In the genomic region with DNA sequence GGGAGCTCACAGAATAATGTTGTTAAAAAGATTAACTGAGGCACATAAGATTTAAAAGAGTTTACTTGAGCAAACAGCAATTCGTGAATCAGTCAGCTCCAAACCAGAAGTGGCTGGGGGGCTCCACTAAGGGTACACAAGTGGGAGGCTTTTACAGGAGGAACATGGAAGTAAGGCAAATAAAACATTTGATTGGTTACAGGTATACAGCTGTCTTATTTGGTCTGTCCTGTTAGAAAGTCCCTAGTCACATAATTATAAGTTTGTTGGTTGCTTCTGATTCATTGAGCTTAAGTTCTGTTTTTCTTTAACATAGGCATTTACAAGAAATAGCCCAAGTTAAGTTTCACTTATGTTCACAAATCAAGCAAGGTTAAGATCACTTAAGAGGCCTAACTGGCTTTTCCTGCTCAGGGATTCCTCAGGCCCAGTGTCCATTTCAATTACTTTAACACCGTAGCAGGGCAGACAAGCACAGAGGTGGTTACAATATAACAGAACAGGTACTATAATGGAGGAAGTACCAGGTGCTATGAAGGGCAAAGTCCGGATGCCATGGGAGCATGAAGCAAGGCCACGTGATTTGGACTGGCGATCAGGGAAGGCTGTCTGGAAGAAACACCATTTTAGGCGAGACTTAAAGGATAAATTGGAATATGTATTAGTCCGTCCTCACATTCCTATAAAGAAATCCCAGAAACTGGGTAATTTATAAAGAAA, we compare ENCODE assay signal across 19 cellular contexts. TPM values are rescaled to one million over a fixed set of nuclear protein-coding genes. Genes with fewer than 3 reads are reported as not detected.
DNase-seq lines count a peak whose midpoint lies in the region; ATAC-seq, FAIRE-seq and TF ChIP-seq lines count a peak whose summit lies in the region.
"Had no signal": no experiment of that assay in that cellular context is flagged by ENCODE, and none has a peak within 500 bp of the region (broad histone marks: within the 10 kb centered on the region; RNA-seq: fewer than 3 reads in every experiment).

No MANE protein-coding gene starts in this region.

- H3K4me1 ChIP-seq in GM12878 (ENCODE audit: control insufficient read depth, insufficient read depth, low read length): peaks cover 26% of the 10 kb centered on the region

- H3K27ac ChIP-seq in GM12878 (ENCODE audit: control insufficient read depth, insufficient read depth): peak overlapping the region; percentile 35
- H3K27ac ChIP-seq: esophagus muscularis mucosa, SK-N-MC had no signal

- H3K4me3 Mint-ChIP-seq in natural killer cell treated with Interleukin-12 subunit alpha and Interleukin-12 subunit beta and Interleukin-15 and Interleukin-18, amount 100 ng/mL, for 72 hours: no peak overlapping the region
- H3K4me3 Mint-ChIP-seq in natural killer cell: no peak overlapping the region
- H3K4me3 Mint-ChIP-seq in nephron: no peak overlapping the region
- H3K4me3 Mint-ChIP-seq: nephron progenitor cell had no signal

- no peaks in the 10 kb centered on the region; the same call in 2 of the 3 replicates for H3K9me3 ChIP-seq in GM12878 (replicated peaks; ENCODE audit: control insufficient read depth, insufficient read depth, low read length)
- H3K9me3 ChIP-seq: esophagus muscularis mucosa had no signal

- TF ChIP-seq POLR2A in GM12878 (IDR thresholded peaks at IDR 0.05; ENCODE audit: low read depth, low read length) (no peak), lower leg skin (IDR thresholded peaks at IDR 0.05) (no peak)

- H3K9me3 Mint-ChIP-seq in natural killer cell treated with Interleukin-12 subunit alpha and Interleukin-12 subunit beta and Interleukin-15 and Interleukin-18, amount 100 ng/mL, for 72 hours: no peaks in the 10 kb centered on the region
- H3K9me3 Mint-ChIP-seq in natural killer cell: no peaks in the 10 kb centered on the region
- no peaks in the 10 kb centered on the region for H3K9me3 Mint-ChIP-seq in nephron
- H3K9me3 Mint-ChIP-seq: nephron progenitor cell had no signal

- H3K27ac Mint-ChIP-seq in natural killer cell treated with Interleukin-12 subunit alpha and Interleukin-12 subunit beta and Interleukin-15 and Interleukin-18, amount 100 ng/mL, for 72 hours: peak overlapping the region; percentile 23 to 54
- H3K27ac Mint-ChIP-seq in natural killer cell (no peak overlapping the region), nephron (peak overlapping the region; percentile 90 to 96 (median 91))

- no peak for TF ChIP-seq RAD21 in GM12878 (IDR thresholded peaks at IDR 0.05; ENCODE audit: insufficient read depth, low read depth, low read length)

- H3K27me3 Mint-ChIP-seq in natural killer cell treated with Interleukin-12 subunit alpha and Interleukin-12 subunit beta and Interleukin-15 and Interleukin-18, amount 100 ng/mL, for 72 hours: peaks cover 23 to 26% of the 10 kb centered on the region in 2 donors
- H3K27me3 Mint-ChIP-seq in natural killer cell (ENCODE audit: low read depth in 2 of 2) (peaks cover 10 to 22% of the 10 kb centered on the region in 2 donors), nephron (ENCODE audit: low read depth) (no peaks in the 10 kb centered on the region)

- intact Hi-C loops in natural killer cell (cut with micrococcal nuclease): no loop called here
- intact Hi-C loops in GM12878 (cut with micrococcal nuclease; ENCODE audit: unreplicated experiment): no loop called here
- intact Hi-C loops in lower leg skin (cut with DNase I; ENCODE audit: low total_unique reads): loop anchor here (10.0 kb wide), 1 partner anchor 103 kb away; no protein-coding TSS in a partner anchor

- ATAC-seq in natural killer cell treated with Interleukin-12 subunit alpha and Interleukin-12 subunit beta and Interleukin-15 and Interleukin-18, amount 100 ng/mL, for 72 hours: no peak
- ATAC-seq in natural killer cell: no peak
- peak; percentile 27; the same call in 1 of the 3 replicates for ATAC-seq in GM12878
- ATAC-seq: PC-3 had no signal

- RAD21 ChIA-PET in GM12878 (lab: Charles Lee; ENCODE audit: unreplicated experiment): no interaction called here

- TF ChIP-seq EP300 in GM12878 (IDR thresholded peaks at IDR 0.05; ENCODE audit: borderline replicate concordance in 1 of 2, control insufficient read depth in 1 of 2, low read depth in 2 of 2, low read length in 2 of 2): no peak

- H4K20me1 ChIP-seq in GM12878 (ENCODE audit: control insufficient read depth, insufficient read depth): no peaks in the 10 kb centered on the region

- DNase-seq in natural killer cell treated with Interleukin-12 subunit alpha and Interleukin-12 subunit beta and Interleukin-15 and Interleukin-18, amount 100 ng/mL, for 72 hours (ENCODE audit: low spot score): no peak
- no peak for DNase-seq in natural killer cell
- no peak for DNase-seq in GM12878 (ENCODE audit: low read depth, low spot score)
- no peak for DNase-seq in NCI-H2171 (lab: John Stamatoyannopoulos, UW)
- no peak for DNase-seq in lower leg skin (ENCODE audit: low spot score in 2 of 2)
- no peak for DNase-seq in DMS153 (lab: John Stamatoyannopoulos, UW)
- DNase-seq: NCI-H1694; nephron progenitor cell; PC-3; stimulated activated CD4-positive, alpha-beta T cell treated with anti-CD3 and anti-CD28 coated beads, Interleukin-4, amount 100 ng/mL, for 1 hour had no signal

- no peaks in the 10 kb centered on the region for H3K79me2 ChIP-seq in GM12878 (ENCODE audit: control insufficient read depth, insufficient read depth, low read length)

- H3K4me3 ChIP-seq in GM12878 (no peak overlapping the region), lower leg skin (ENCODE audit: low read depth, poor library complexity, severe bottlenecking) (no peak overlapping the region)
- H3K4me3 ChIP-seq: esophagus muscularis mucosa, SK-N-MC had no signal

- no peak for FAIRE-seq in GM12878 (lab: Jason Lieb, UNC)
- FAIRE-seq: keratinocyte had no signal

- H3K27me3 ChIP-seq in GM12878 (replicated peaks in 1 of 2; ENCODE audit: control insufficient read depth in 2 of 2, insufficient read depth in 2 of 2, low read length in 1 of 2): no peaks in the 10 kb centered on the region; a peak in 1 of 4 replicates

- CTCF ChIA-PET in GM12878 (lab: Yijun Ruan, JAX): interaction anchor here (1.6 to 1.7 kb wide), 2 partner anchors 23 to 326 kb away, joined by 3 read pairs; no protein-coding TSS in a partner anchor

- H3K4me1 Mint-ChIP-seq in natural killer cell treated with Interleukin-12 subunit alpha and Interleukin-12 subunit beta and Interleukin-15 and Interleukin-18, amount 100 ng/mL, for 72 hours (ENCODE audit: low read depth in 2 of 2): no peaks in the 10 kb centered on the region
- no peaks in the 10 kb centered on the region for H3K4me1 Mint-ChIP-seq in natural killer cell
- peaks cover 45% of the 10 kb centered on the region for H3K4me1 Mint-ChIP-seq in nephron
- H3K4me1 Mint-ChIP-seq: nephron progenitor cell had no signal

- SMC1A ChIA-PET in GM12878 (lab: Charles Lee; ENCODE audit: uncharacterized antibody, unreplicated experiment): interaction anchor here (1.2 kb wide), 1 partner anchor 115 kb away, joined by 4 read pairs; no protein-coding TSS in a partner anchor

- no TSS peak for BruUV-seq in GM12878 (replicated peaks; lab: Mats Ljungman, UMichigan)

- no peak overlapping the region for H3K9ac ChIP-seq in GM12878 (ENCODE audit: control insufficient read depth, insufficient read depth, low read length)

- in situ Hi-C loops in GM12878 (cut with MboI): no loop called here

- H2AFZ ChIP-seq in GM12878 (ENCODE audit: control insufficient read depth, low read depth, low read length): no peak overlapping the region

- POLR2A ChIA-PET in GM12878 (lab: Charles Lee): interaction anchor here (1.4 kb wide), 1 partner anchor 127 kb away, joined by 3 read pairs; the partner anchor contains the start of gene PABPN1

- 25% methylated on average over 7 of the region's 7 CpGs for WGBS in GM12878 (ENCODE audit: insufficient coverage, insufficient replicate concordance, low lambda C conversion rate, missing lambda C conversion rate)
- 82 to 83% methylated on average over 7 of the region's 7 CpGs for WGBS in lower leg skin, 2 donors

- H3K36me3 ChIP-seq in GM12878 (ENCODE audit: control insufficient read depth in 2 of 2, insufficient read depth in 2 of 2, low read length in 1 of 2): no peaks in the 10 kb centered on the region
- H3K36me3 ChIP-seq: esophagus muscularis mucosa had no signal

- TF ChIP-seq CTCF in natural killer cell (IDR thresholded peaks at IDR 0.05): no peak
- TF ChIP-seq CTCF in GM12878 (IDR thresholded peaks at IDR 0.05 in 2 of 3, conservative IDR thresholded peaks at IDR 0.05 in 1 of 3; ENCODE audit: control insufficient read depth in 2 of 3, extremely low read depth in 1 of 3, insufficient read depth in 1 of 3, low read depth in 3 of 3, low read length in 3 of 3): no peak
- TF ChIP-seq CTCF in nephron (IDR thresholded peaks at IDR 0.05; ENCODE audit: unreplicated experiment in 3 of 3): no peak
- no peak for TF ChIP-seq CTCF in lower leg skin (IDR thresholded peaks at IDR 0.05)

- no peak overlapping the region for H3K4me2 ChIP-seq in GM12878 (ENCODE audit: control insufficient read depth, insufficient read depth)

- H3K36me3 Mint-ChIP-seq in natural killer cell treated with Interleukin-12 subunit alpha and Interleukin-12 subunit beta and Interleukin-15 and Interleukin-18, amount 100 ng/mL, for 72 hours: no peaks in the 10 kb centered on the region
- H3K36me3 Mint-ChIP-seq in natural killer cell (no peaks in the 10 kb centered on the region), nephron (ENCODE audit: low read depth) (no peaks in the 10 kb centered on the region)

RNA-seq across cellular contexts. Expression of gene MYH7, which starts 12.3 kb away (rescaled TPM):
- not detected for total RNA-seq in natural killer cell treated with Interleukin-12 subunit alpha and Interleukin-12 subunit beta and Interleukin-15 and Interleukin-18, amount 100 ng/mL, for 72 hours
- total RNA-seq in natural killer cell: not detected
- total RNA-seq in GM12878 (2013; cell fraction: nucleolus; rRNA removed): not detected in 2 replicates
- 0.05 TPM in 1 of 2 replicates, not detected in the other for total RNA-seq in GM12878 (2014; rRNA removed)
- 0.04 and 0.05 TPM in 2 replicates for total RNA-seq in GM12878 (2014; rRNA removed; fragmentation: Illumina TruSeq; extraction: Trizol)
- 0.10 and 0.11 TPM in 2 replicates for total RNA-seq in GM12878 (2021)
- polyA plus RNA-seq in GM12878 (2011; ENCODE audit: low read depth): 0.13 TPM
- 0.01 TPM in 1 of 2 replicates, not detected in the other for polyA plus RNA-seq in GM12878 (2011; rRNA removed)
- polyA plus RNA-seq in GM12878 (2011; cell fraction: cytosol; rRNA removed): 0.01 and 0.02 TPM in 2 replicates
- 0.01 TPM in 1 of 2 replicates, not detected in the other for polyA plus RNA-seq in GM12878 (2011; cell fraction: nucleus; rRNA removed)
- 0.04 and 0.11 TPM in 2 replicates for polyA plus RNA-seq in GM12878 (2012)
- polyA plus RNA-seq in GM12878 (2014; fragmentation: Illumina TruSeq; extraction: Trizol): 0.04 TPM in 1 of 2 replicates, not detected in the other
- polyA plus RNA-seq in GM12878 (2014; fragmentation: Nextera tagmentation; extraction: Ambion mirVana): not detected
- polyA plus RNA-seq in GM12878 (2014; rRNA removed): 0.09 TPM in 2 replicates
- polyA plus RNA-seq in GM12878 (2016; fragmentation: Nextera tagmentation; extraction: Ambion mirVana): under 1 TPM; 0.05 TPM
- polyA minus RNA-seq in GM12878 (2011; rRNA and poly(A)+ RNA removed): 0.07 TPM in 1 of 2 replicates, not detected in the other
- polyA minus RNA-seq in GM12878 (2011; cell fraction: cytosol; rRNA and poly(A)+ RNA removed): not detected in 2 replicates
- polyA minus RNA-seq in GM12878 (2011; cell fraction: nucleus; rRNA and poly(A)+ RNA removed): under 0.01 TPM in 1 of 2 replicates, not detected in the other
- under 1 TPM in 3 of 4 donors, not detected in 1; 0.06 to 0.13 (median 0.08) TPM for total RNA-seq in lower leg skin
- total RNA-seq: dermis microvascular lymphatic vessel endothelial cell, HT1080, M059J, PC-3 had no signal
- polyA plus RNA-seq: BJ, keratinocyte, urinary bladder had no signal

RNA-seq across cellular contexts. Expression of gene NGDN, which starts 21.7 kb away (rescaled TPM):
- 10 to 100 TPM; 65.6 to 65.7 TPM for total RNA-seq in natural killer cell treated with Interleukin-12 subunit alpha and Interleukin-12 subunit beta and Interleukin-15 and Interleukin-18, amount 100 ng/mL, for 72 hours
- total RNA-seq in natural killer cell (100 to 1,000 TPM; 110 to 136 (median 126) TPM), GM12878 (2014; rRNA removed) (48.7 and 49.6 TPM in 2 replicates), GM12878 (2014; rRNA removed; fragmentation: Illumina TruSeq; extraction: Trizol) (62.6 and 64.3 TPM in 2 replicates), GM12878 (2021) (38.2 and 40.4 TPM in 2 replicates), lower leg skin (10 to 100 TPM; 34.0 to 41.7 (median 37.3) TPM)
- total RNA-seq in GM12878 (2013; cell fraction: nucleolus; rRNA removed): 69.7 and 75.0 TPM in 2 replicates
- 47.4 TPM for polyA plus RNA-seq in GM12878 (2011; ENCODE audit: low read depth)
- polyA plus RNA-seq in GM12878 (2011; rRNA removed) (78.5 and 86.6 TPM in 2 replicates), GM12878 (2014; fragmentation: Illumina TruSeq; extraction: Trizol) (62.3 and 71.9 TPM in 2 replicates), GM12878 (2014; fragmentation: Nextera tagmentation; extraction: Ambion mirVana) (100 to 1,000 TPM; 146 to 163 TPM), GM12878 (2014; rRNA removed) (54.9 and 56.6 TPM in 2 replicates), GM12878 (2016; fragmentation: Nextera tagmentation; extraction: Ambion mirVana) (10 to 100 TPM; 80.9 to 90.0 TPM)
- polyA plus RNA-seq in GM12878 (2011; cell fraction: cytosol; rRNA removed): 38.0 and 41.1 TPM in 2 replicates
- 67.9 and 77.9 TPM in 2 replicates for polyA plus RNA-seq in GM12878 (2011; cell fraction: nucleus; rRNA removed)
- polyA plus RNA-seq in GM12878 (2012): 38.3 and 54.6 TPM in 2 replicates
- 32.9 and 46.6 TPM in 2 replicates for polyA minus RNA-seq in GM12878 (2011; rRNA and poly(A)+ RNA removed)
- polyA minus RNA-seq in GM12878 (2011; cell fraction: cytosol; rRNA and poly(A)+ RNA removed): 11.8 and 16.5 TPM in 2 replicates
- polyA minus RNA-seq in GM12878 (2011; cell fraction: nucleus; rRNA and poly(A)+ RNA removed): 42.9 and 54.5 TPM in 2 replicates

RNA-seq across cellular contexts. Expression of gene MYH6, which starts 39.7 kb away (rescaled TPM):
- under 1 TPM in 1 of 2 donors, not detected in 1; 0.28 TPM for total RNA-seq in natural killer cell treated with Interleukin-12 subunit alpha and Interleukin-12 subunit beta and Interleukin-15 and Interleukin-18, amount 100 ng/mL, for 72 hours
- total RNA-seq in natural killer cell (not detected), GM12878 (2014; rRNA removed) (not detected in 2 replicates), GM12878 (2014; rRNA removed; fragmentation: Illumina TruSeq; extraction: Trizol) (not detected in 2 replicates), GM12878 (2021) (not detected in 2 replicates), lower leg skin (under 1 TPM in 1 of 4 donors, not detected in 3; 0.20 TPM)
- total RNA-seq in GM12878 (2013; cell fraction: nucleolus; rRNA removed): not detected in 2 replicates
- not detected for polyA plus RNA-seq in GM12878 (2011; ENCODE audit: low read depth)
- polyA plus RNA-seq in GM12878 (2011; rRNA removed) (0.05 and 0.06 TPM in 2 replicates), GM12878 (2014; fragmentation: Illumina TruSeq; extraction: Trizol) (0.01 TPM in 1 of 2 replicates, not detected in the other), GM12878 (2014; fragmentation: Nextera tagmentation; extraction: Ambion mirVana) (not detected), GM12878 (2014; rRNA removed) (not detected in 2 replicates), GM12878 (2016; fragmentation: Nextera tagmentation; extraction: Ambion mirVana) (under 1 TPM in 1 of 2 experiments, not detected in 1; 0.84 TPM)
- 0.08 and 0.12 TPM in 2 replicates for polyA plus RNA-seq in GM12878 (2011; cell fraction: cytosol; rRNA removed)
- polyA plus RNA-seq in GM12878 (2011; cell fraction: nucleus; rRNA removed): 0.26 and 0.27 TPM in 2 replicates
- not detected in 2 replicates for polyA plus RNA-seq in GM12878 (2012)
- polyA minus RNA-seq in GM12878 (2011; rRNA and poly(A)+ RNA removed): not detected in 2 replicates
- not detected in 2 replicates for polyA minus RNA-seq in GM12878 (2011; cell fraction: cytosol; rRNA and poly(A)+ RNA removed)
- polyA minus RNA-seq in GM12878 (2011; cell fraction: nucleus; rRNA and poly(A)+ RNA removed): not detected in 2 replicates
- total RNA-seq: dermis microvascular lymphatic vessel endothelial cell, HT1080, M059J, PC-3 had no signal
- polyA plus RNA-seq: BJ, keratinocyte, urinary bladder had no signal

Comparison
In these comparisons a context has a peak if more than half of its experiments do, and no peak if none do; other contexts are left out.
1. H3K27ac Mint-ChIP-seq: peak in natural killer cell treated with Interleukin-12 subunit alpha and Interleukin-12 subunit beta and Interleukin-15 and Interleukin-18, amount 100 ng/mL, for 72 hours (2 of 2) and nephron (3 of 3); none in natural killer cell (0 of 2).